In the genomic region with DNA sequence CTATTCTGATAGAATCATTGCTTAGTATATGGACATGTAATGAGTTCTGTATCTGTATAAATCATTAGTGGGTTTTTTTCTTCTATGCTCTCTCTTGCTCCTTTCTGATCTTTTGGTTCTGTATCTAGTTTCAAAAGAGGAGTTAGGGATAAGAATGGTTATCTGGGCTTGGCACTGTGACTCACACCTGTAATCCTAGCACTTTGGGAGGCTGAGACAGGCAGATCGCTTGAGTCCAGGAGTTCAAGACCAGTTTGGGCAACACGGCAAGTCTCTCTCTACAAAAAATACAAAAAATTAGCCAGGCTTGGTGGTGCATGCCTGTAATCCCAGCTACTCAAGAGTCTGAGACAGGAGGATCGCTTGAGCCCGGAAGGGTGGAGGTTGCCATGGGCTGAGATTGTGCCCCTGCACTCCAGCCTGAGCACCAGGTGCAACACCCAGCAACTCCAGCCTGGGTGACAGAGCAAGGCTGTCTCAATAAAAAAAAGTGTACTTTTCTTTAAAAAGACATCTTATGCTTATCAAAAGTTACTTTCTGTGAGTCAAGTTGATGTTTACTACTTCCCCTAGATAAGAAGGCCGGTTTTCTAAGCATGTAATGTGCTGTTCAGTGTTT, we compare ENCODE assay signal across 1 cellular context.
TF ChIP-seq lines count a peak whose summit lies in the region.

No MANE protein-coding gene starts in this region.

TF ChIP-seq in K562, 482 proteins besides CTCF, POLR2A, EP300 and RAD21:
- no peak for TF ChIP-seq RBM14 (IDR thresholded peaks at IDR 0.05; ENCODE audit: borderline replicate concordance, insufficient read depth, low read depth, low read length)
- peak; percentile 42; the same call in 1 of the 2 replicates for TF ChIP-seq ARID1B (IDR thresholded peaks at IDR 0.05)
- 0 out of 2 replicates have a peak, but pooled peaks have one; percentile 23 for TF ChIP-seq JUND (IDR thresholded peaks at IDR 0.05; ENCODE audit: borderline replicate concordance, low read depth, low read length)
- TF ChIP-seq JUND (tag; IDR thresholded peaks at IDR 0.05; ENCODE audit: borderline replicate concordance, low read depth, low read length): no peak
- peak; percentile 43; the same call in 1 of the 2 replicates for TF ChIP-seq DPF2 (IDR thresholded peaks at IDR 0.05)
- TF ChIP-seq ZNF124 (CRISPR knock-in tag; IDR thresholded peaks at IDR 0.05): no peak
- TF ChIP-seq SMARCA4 (IDR thresholded peaks at IDR 0.05): 0 out of 2 replicates have a peak, but pooled peaks have one; percentile 16
- peak; percentile 36; the same call in 1 of the 2 replicates for TF ChIP-seq CBFA2T3 (IDR thresholded peaks at IDR 0.05)
- 0 out of 2 replicates have a peak, but pooled peaks have one; percentile 34 for TF ChIP-seq ADNP (tag; IDR thresholded peaks at IDR 0.05)
- TF ChIP-seq FOSL1 (tag; conservative IDR thresholded peaks at IDR 0.05): peak; percentile 84
- TF ChIP-seq HNRNPH1 (optimal IDR thresholded peaks at IDR 0.05; ENCODE audit: low read depth, low read length): no peak
